9 cellular contexts compared by ENCODE assay signal in genomic region chrX:35380808-35381700, GRCh38.
DNase-seq lines count a peak whose midpoint lies in the region; ATAC-seq, FAIRE-seq and TF ChIP-seq lines count a peak whose summit lies in the region.
"Had no signal": no experiment of that assay in that cellular context is flagged by ENCODE, and none has a peak within 500 bp of the region (broad histone marks: within the 10 kb centered on the region; RNA-seq: fewer than 3 reads in every experiment).

No MANE protein-coding gene starts in this region.

- H3K27ac ChIP-seq in right lobe of liver (no peak overlapping the region), sigmoid colon (no peak overlapping the region)
- H3K27ac ChIP-seq: neutrophil had no signal

- TF ChIP-seq POLR2A in right lobe of liver (IDR thresholded peaks at IDR 0.05) (no peak), sigmoid colon (IDR thresholded peaks at IDR 0.05) (no peak)

- H3K4me3 ChIP-seq in WI38 (ENCODE audit: low read depth, low read length) = no peak overlapping the region
- no peak overlapping the region for H3K4me3 ChIP-seq in right lobe of liver
- H3K4me3 ChIP-seq in sigmoid colon = no peak overlapping the region

- WGBS in right lobe of liver (ENCODE audit: insufficient coverage, low coverage, low lambda C conversion rate, missing lambda C conversion rate) = 58% methylated on average over 6 of the region's 6 CpGs
- 79 to 81% methylated on average over 6 of the region's 6 CpGs for WGBS in sigmoid colon, 2 donors

- peak; percentile 79 for DNase-seq in ELF-1 (ENCODE audit: low read depth, low spot score)
- no peak for DNase-seq in HTR-8/SVneo (ENCODE audit: insufficient read length, low spot score)
- no peak for DNase-seq in right lobe of liver
- no peak for DNase-seq in sigmoid colon
- DNase-seq in activated CD8-positive, alpha-beta memory T cell treated with anti-CD3 and anti-CD28 coated beads, Interleukin-2, amount 50 U/mL, for 48 hours = no peak
- DNase-seq in activated CD4-positive, alpha-beta T cell treated with anti-CD3 and anti-CD28 coated beads, Interleukin-2, amount 50 U/mL, for 4 hours = no peak

- H3K9me3 ChIP-seq in right lobe of liver (no peaks in the 10 kb centered on the region), sigmoid colon (no peaks in the 10 kb centered on the region)
- H3K9me3 ChIP-seq: neutrophil had no signal

- peak; percentile 64 for ATAC-seq in GM21423 (IDR thresholded peaks at IDR 0.05; ENCODE audit: unreplicated experiment)
- peak; percentile 75 to 86 (median 78) for ATAC-seq in right lobe of liver

- FAIRE-seq in HTR-8/SVneo (lab: Jason Lieb, UNC) = peak; percentile 72

- TF ChIP-seq CTCF in WI38 (IDR thresholded peaks at IDR 0.05; ENCODE audit: low read depth, low read length) (peak; percentile 11; the same call in 1 of the 2 replicates), right lobe of liver (IDR thresholded peaks at IDR 0.05) (peak; percentile 65 to 78 (median 74)), sigmoid colon (IDR thresholded peaks at IDR 0.05) (peak in 1 of 4 experiments; percentile 39)

- H3K4me1 ChIP-seq in right lobe of liver (no peaks in the 10 kb centered on the region), sigmoid colon (no peaks in the 10 kb centered on the region)

- H3K27me3 ChIP-seq in right lobe of liver (peaks cover 0 to 5% of the 10 kb centered on the region in 2 donors), sigmoid colon (no peaks in the 10 kb centered on the region)
- H3K27me3 ChIP-seq: neutrophil had no signal

- intact Hi-C loops in right lobe of liver (cut with DNase I) (no loop called here), sigmoid colon (cut with DNase I) (no loop called here)

- no peaks in the 10 kb centered on the region for H3K36me3 ChIP-seq in right lobe of liver
- H3K36me3 ChIP-seq in sigmoid colon = no peaks in the 10 kb centered on the region
- H3K36me3 ChIP-seq: neutrophil had no signal

- no peak for TF ChIP-seq EP300 in sigmoid colon (IDR thresholded peaks at IDR 0.05)
